In genomic region chr11:58579192-58580129, GRCh38 we compare ENCODE assay signal across 1 cellular context.
TF ChIP-seq lines count a peak whose summit lies in the region.

No MANE protein-coding gene starts in this region.

TF ChIP-seq in HepG2, 621 proteins besides CTCF, POLR2A, EP300 and RAD21 (continued from another document and continues in another):
- TF ChIP-seq TFE3 (CRISPR knock-in tag; IDR thresholded peaks at IDR 0.05), result peak; percentile 98
- TF ChIP-seq EHMT2 (IDR thresholded peaks at IDR 0.05; ENCODE audit: borderline replicate concordance, low read depth, low read length), result no peak
- peak; percentile 81 for TF ChIP-seq CBX1 (IDR thresholded peaks at IDR 0.05; ENCODE audit: low read depth)
- TF ChIP-seq SP5 (CRISPR knock-in tag; IDR thresholded peaks at IDR 0.05; ENCODE audit: borderline replicate concordance, low read depth), result no peak
- TF ChIP-seq ZNF691 (CRISPR knock-in tag; IDR thresholded peaks at IDR 0.05; ENCODE audit: borderline replicate concordance, low read depth), result peak; percentile 84; the same call in 1 of the 2 replicates
- TF ChIP-seq CBFB (CRISPR knock-in tag; IDR thresholded peaks at IDR 0.05), result peak; percentile 69; the same call in 1 of the 2 replicates
- no peak for TF ChIP-seq NFAT5 (CRISPR knock-in tag; IDR thresholded peaks at IDR 0.05)
- TF ChIP-seq ZBTB14 (CRISPR knock-in tag; IDR thresholded peaks at IDR 0.05), result peak; percentile 71; the same call in 1 of the 2 replicates
- no peak for TF ChIP-seq SETDB1 (CRISPR knock-in tag; IDR thresholded peaks at IDR 0.05; ENCODE audit: borderline replicate concordance)
- TF ChIP-seq SP4 (CRISPR knock-in tag; IDR thresholded peaks at IDR 0.05), result peak; percentile 62; the same call in 1 of the 2 replicates
- peak; percentile 43; the same call in 1 of the 2 replicates for TF ChIP-seq ZNF614 (CRISPR knock-in tag; IDR thresholded peaks at IDR 0.05; ENCODE audit: borderline replicate concordance)
- TF ChIP-seq CERS6 (CRISPR knock-in tag; IDR thresholded peaks at IDR 0.05), result no peak
- TF ChIP-seq ZNF318 (CRISPR knock-in tag; IDR thresholded peaks at IDR 0.05), result no peak; the same call in 1 of the 2 replicates
- 0 out of 2 replicates have a peak, but pooled peaks have one; percentile 52 for TF ChIP-seq ZHX2 (IDR thresholded peaks at IDR 0.05; ENCODE audit: low read depth)
- no peak; the same call in 1 of the 2 replicates for TF ChIP-seq ZHX2 (CRISPR knock-in tag; IDR thresholded peaks at IDR 0.05; ENCODE audit: borderline replicate concordance)
- TF ChIP-seq HNRNPL (IDR thresholded peaks at IDR 0.05; ENCODE audit: low read depth, low read length), result no peak
- TF ChIP-seq PLSCR1 (CRISPR knock-in tag; IDR thresholded peaks at IDR 0.05; ENCODE audit: borderline replicate concordance), result no peak
- peak; percentile 67; the same call in 1 of the 2 replicates for TF ChIP-seq TFDP1 (CRISPR knock-in tag; IDR thresholded peaks at IDR 0.05; ENCODE audit: borderline replicate concordance)
- TF ChIP-seq ZNF878 (CRISPR knock-in tag; IDR thresholded peaks at IDR 0.05), result no peak
